In genomic region chr20:63697357-63697867, GRCh38 we compare ENCODE assay signal across 6 cellular contexts. TPM values are rescaled to one million over a fixed set of nuclear protein-coding genes. Genes with fewer than 3 reads are reported as not detected.
DNase-seq lines count a peak whose midpoint lies in the region; ATAC-seq and TF ChIP-seq lines count a peak whose summit lies in the region.

No MANE protein-coding gene starts in this region.

- H3K9me3 Mint-ChIP-seq in activated T-helper 17 cell treated with anti-CD3 and anti-CD28 coated beads, Interleukin-2, amount 50 U/mL, for 72 hours: no peaks in the 10 kb centered on the region

- no peak overlapping the region for H2BK5ac ChIP-seq in mesenchymal stem cell (ENCODE audit: low read depth, low read length, poor library complexity, severe bottlenecking)

- no peak overlapping the region for H3K4me3 ChIP-seq in DND-41 (ENCODE audit: low read depth in 1 of 2, low read length in 2 of 2)
- H3K4me3 ChIP-seq in mesenchymal stem cell (ENCODE audit: insufficient read depth in 1 of 2, low read depth in 1 of 2, low read length in 2 of 2): peak overlapping the region; percentile 59 to 64

- peaks cover 23% of the 10 kb centered on the region for H3K79me1 ChIP-seq in mesenchymal stem cell (replicated peaks; ENCODE audit: low read length, poor library complexity, severe bottlenecking)

- ATAC-seq in DND-41 (ENCODE audit: insufficient read depth, low read depth) (peak; percentile 10), GM19324 (IDR thresholded peaks at IDR 0.05; ENCODE audit: low FRiP score, unreplicated experiment) (no peak)
- ATAC-seq in activated T-helper 17 cell treated with anti-CD3 and anti-CD28 coated beads, Interleukin-2, amount 50 U/mL, for 72 hours (replicated peaks): no peak

- no peaks in the 10 kb centered on the region for H3K4me1 Mint-ChIP-seq in activated T-helper 17 cell treated with anti-CD3 and anti-CD28 coated beads, Interleukin-2, amount 50 U/mL, for 72 hours

- H3K14ac ChIP-seq in mesenchymal stem cell (ENCODE audit: low read length in 2 of 2): peak overlapping the region in 1 of 2 experiments; percentile 8

- peaks cover 10% of the 10 kb centered on the region for H3K36me3 Mint-ChIP-seq in activated T-helper 17 cell treated with anti-CD3 and anti-CD28 coated beads, Interleukin-2, amount 50 U/mL, for 72 hours (ENCODE audit: low read depth)

- H3K27ac ChIP-seq in DND-41 (ENCODE audit: low read length) (no peak overlapping the region), mesenchymal stem cell (ENCODE audit: low read length, poor library complexity, severe bottlenecking) (peak overlapping the region; percentile 6)

- H3K27me3 ChIP-seq in DND-41 (ENCODE audit: insufficient read depth, low read length, poor library complexity): no peaks in the 10 kb centered on the region
- H3K27me3 ChIP-seq in mesenchymal stem cell (ENCODE audit: control insufficient read depth in 1 of 2, insufficient read depth in 1 of 2, low read length in 2 of 2): no peaks in the 10 kb centered on the region

- H3K27me3 Mint-ChIP-seq in activated T-helper 17 cell treated with anti-CD3 and anti-CD28 coated beads, Interleukin-2, amount 50 U/mL, for 72 hours: no peaks in the 10 kb centered on the region

- H3K36me3 ChIP-seq in DND-41 (ENCODE audit: insufficient read depth, low read length): peaks cover 59% of the 10 kb centered on the region
- H3K36me3 ChIP-seq in mesenchymal stem cell (ENCODE audit: control insufficient read depth in 1 of 2, insufficient read depth in 2 of 2, low read depth in 1 of 2, low read length in 2 of 2): peaks cover 6 to 67% of the 10 kb centered on the region in 2 experiments

- H2BK15ac ChIP-seq in mesenchymal stem cell (ENCODE audit: low read depth, poor library complexity, severe bottlenecking): no peak overlapping the region

- no peaks in the 10 kb centered on the region for H3K9me3 ChIP-seq in DND-41 (ENCODE audit: insufficient read depth, low read length, severe bottlenecking)
- no peaks in the 10 kb centered on the region for H3K9me3 ChIP-seq in mesenchymal stem cell (ENCODE audit: control insufficient read depth, low read length)

- H3K4me2 ChIP-seq in DND-41 (ENCODE audit: insufficient read depth, low read length) (no peak overlapping the region), mesenchymal stem cell (ENCODE audit: low read length, poor library complexity, severe bottlenecking) (peak overlapping the region; percentile 48)

- H4K91ac ChIP-seq in mesenchymal stem cell (ENCODE audit: low read length): peak overlapping the region; percentile 60

- H2BK120ac ChIP-seq in mesenchymal stem cell (ENCODE audit: low read depth, low read length): no peak overlapping the region

- H3K4me3 Mint-ChIP-seq in activated T-helper 17 cell treated with anti-CD3 and anti-CD28 coated beads, Interleukin-2, amount 50 U/mL, for 72 hours: peak overlapping the region; percentile 39

- H3K27ac Mint-ChIP-seq in activated T-helper 17 cell treated with anti-CD3 and anti-CD28 coated beads, Interleukin-2, amount 50 U/mL, for 72 hours: peak overlapping the region; percentile 33

- peaks cover 40% of the 10 kb centered on the region for H4K20me1 ChIP-seq in DND-41 (ENCODE audit: insufficient read depth, low read length)

- WGBS in mesenchymal stem cell: 84% methylated on average over 7 of the region's 7 CpGs

- H3K18ac ChIP-seq in mesenchymal stem cell (ENCODE audit: low read depth in 1 of 2, low read length in 2 of 2): peak overlapping the region; percentile 72 to 93

- peak overlapping the region; percentile 63 to 93 for H3K4ac ChIP-seq in mesenchymal stem cell (ENCODE audit: low read depth in 1 of 2, low read length in 2 of 2)

- H3K4me1 ChIP-seq in DND-41 (ENCODE audit: insufficient read depth, low read length): no peaks in the 10 kb centered on the region
- peaks cover 71% of the 10 kb centered on the region for H3K4me1 ChIP-seq in mesenchymal stem cell (ENCODE audit: control insufficient read depth, insufficient read depth, low read depth, low read length)

- peak overlapping the region; percentile 1 for H2AK5ac ChIP-seq in mesenchymal stem cell (ENCODE audit: low read length, severe bottlenecking)

- no peak overlapping the region for H3K23ac ChIP-seq in mesenchymal stem cell (ENCODE audit: low read length in 2 of 2)

- H3K9ac ChIP-seq in DND-41 (ENCODE audit: low read depth, low read length): no peak overlapping the region
- peak overlapping the region; percentile 29 for H3K9ac ChIP-seq in mesenchymal stem cell (ENCODE audit: low read length)

- H2BK12ac ChIP-seq in mesenchymal stem cell (ENCODE audit: low read length in 2 of 2): peak overlapping the region in 1 of 2 experiments; percentile 80

- no peaks in the 10 kb centered on the region for H3K79me2 ChIP-seq in DND-41 (ENCODE audit: insufficient read depth, low read length)

- no peak for TF ChIP-seq CTCF in DND-41 (IDR thresholded peaks at IDR 0.05; ENCODE audit: borderline replicate concordance, extremely low read depth, low read length, poor library complexity, severe bottlenecking)

- peak overlapping the region; percentile 63 for H4K8ac ChIP-seq in mesenchymal stem cell (ENCODE audit: low read length)

- H2AFZ ChIP-seq in DND-41 (ENCODE audit: low read depth, low read length) (no peak overlapping the region), mesenchymal stem cell (ENCODE audit: low read depth, low read length) (no peak overlapping the region)

- no peak for DNase-seq in DND-41
- no peak for DNase-seq in mesenchymal stem cell
- DNase-seq in C1 segment of cervical spinal cord (lab: John Stamatoyannopoulos, UW): no peak
- DNase-seq in T1000 (lab: John Stamatoyannopoulos, UW): no peak

RNA-seq across cellular contexts. Expression of gene TNFRSF6B, which starts 1.0 kb away (rescaled TPM):
- total RNA-seq in activated T-helper 17 cell treated with anti-CD3 and anti-CD28 coated beads, Interleukin-2, amount 50 U/mL, for 72 hours: not detected
- 23.7 TPM for polyA plus RNA-seq in mesenchymal stem cell (2013, experiment 1 of 2)
- polyA plus RNA-seq in mesenchymal stem cell (2013, experiment 2 of 2): 23.9 TPM

RNA-seq across cellular contexts. Expression of gene ARFRP1, which starts 10.4 kb away (rescaled TPM):
- 10 to 100 TPM; 43.8 to 55.8 TPM for total RNA-seq in activated T-helper 17 cell treated with anti-CD3 and anti-CD28 coated beads, Interleukin-2, amount 50 U/mL, for 72 hours
- 13.5 TPM for polyA plus RNA-seq in mesenchymal stem cell (2013, experiment 1 of 2)
- polyA plus RNA-seq in mesenchymal stem cell (2013, experiment 2 of 2): 14.0 TPM

RNA-seq across cellular contexts. Expression of gene ZGPAT, which starts 10.4 kb away (rescaled TPM):
- 10 to 100 TPM; 18.3 to 24.7 TPM for total RNA-seq in activated T-helper 17 cell treated with anti-CD3 and anti-CD28 coated beads, Interleukin-2, amount 50 U/mL, for 72 hours
- 11.5 TPM for polyA plus RNA-seq in mesenchymal stem cell (2013, experiment 1 of 2)
- 11.8 TPM for polyA plus RNA-seq in mesenchymal stem cell (2013, experiment 2 of 2)

RNA-seq across cellular contexts. Expression of gene LIME1, which starts 39.1 kb away (rescaled TPM):
- total RNA-seq in activated T-helper 17 cell treated with anti-CD3 and anti-CD28 coated beads, Interleukin-2, amount 50 U/mL, for 72 hours: 10 to 100 TPM in 1 of 2 donors, 1 to 10 TPM in 1; 9.8 to 24.8 TPM
- polyA plus RNA-seq in mesenchymal stem cell (2013, experiment 1 of 2): 1.8 TPM
- polyA plus RNA-seq in mesenchymal stem cell (2013, experiment 2 of 2): 1.9 TPM

RNA-seq across cellular contexts. Expression of gene RTEL1, which starts 39.3 kb away (rescaled TPM):
- 10 to 100 TPM; 41.8 to 51.8 TPM for total RNA-seq in activated T-helper 17 cell treated with anti-CD3 and anti-CD28 coated beads, Interleukin-2, amount 50 U/mL, for 72 hours
- 9.2 TPM for polyA plus RNA-seq in mesenchymal stem cell (2013, experiment 1 of 2)
- 9.3 TPM for polyA plus RNA-seq in mesenchymal stem cell (2013, experiment 2 of 2)

Comparison
In these comparisons a context has a peak if more than half of its experiments do, and no peak if none do; other contexts are left out.
1. H3K4me3 ChIP-seq: peak in mesenchymal stem cell (2 of 2); none in DND-41 (0 of 2).